Comparison of ENCODE assay signal across 8 cellular contexts in genomic region chr2:196239622-196240587, GRCh38.
DNase-seq lines count a peak whose midpoint lies in the region; ATAC-seq and TF ChIP-seq lines count a peak whose summit lies in the region.

No MANE protein-coding gene starts in this region.

- no peaks in the 10 kb centered on the region for H3K79me2 ChIP-seq in PC-3 (ENCODE audit: low read length)
- no peaks in the 10 kb centered on the region for H3K79me2 ChIP-seq in smooth muscle cell (ENCODE audit: low read depth)

- 0 out of 2 replicates have a peak overlapping the region, but pooled peaks have one; percentile 17 for H2AFZ ChIP-seq in PC-3 (ENCODE audit: low read length)
- H2AFZ ChIP-seq in smooth muscle cell (ENCODE audit: low read depth): peak overlapping the region; percentile 48

- H3F3A ChIP-seq in PC-3 (ENCODE audit: low read length, unreplicated experiment) (no peaks in the 10 kb centered on the region), smooth muscle cell (ENCODE audit: low read depth) (peaks cover 14% of the 10 kb centered on the region)

- no peaks in the 10 kb centered on the region for H3K36me3 Mint-ChIP-seq in activated T-cell treated with anti-CD3 and anti-CD28 coated beads, Interleukin-2, amount 50 U/mL, for 4 hours (ENCODE audit: insufficient read depth)

- H3K9me3 Mint-ChIP-seq in activated T-cell treated with anti-CD3 and anti-CD28 coated beads, Interleukin-2, amount 50 U/mL, for 4 hours: no peaks in the 10 kb centered on the region

- ATAC-seq in GM18520 (IDR thresholded peaks at IDR 0.05; ENCODE audit: unreplicated experiment) (peak; percentile 51), HG02943 (IDR thresholded peaks at IDR 0.05; ENCODE audit: low read depth, unreplicated experiment) (peak; percentile 78), PC-3 (peak; percentile 97)
- ATAC-seq in activated T-cell treated with anti-CD3 and anti-CD28 coated beads, Interleukin-2, amount 50 U/mL, for 4 hours: peak; percentile 47 to 49

- CTCF ChIA-PET in PC-3 (lab: Charles Lee): no interaction called here

- 0 out of 2 replicates have a peak, but pooled peaks have one; percentile 33 for TF ChIP-seq CTCF in PC-3 (conservative IDR thresholded peaks at IDR 0.05; ENCODE audit: low read depth, low read length)
- no peak for TF ChIP-seq CTCF in smooth muscle cell (IDR thresholded peaks at IDR 0.05; ENCODE audit: borderline replicate concordance, insufficient read depth, poor library complexity, severe bottlenecking)

- BruUV-seq in PC-3 (replicated peaks; lab: Mats Ljungman, UMichigan): TSS peak; percentile 71

- POLR2A ChIA-PET in PC-3 (lab: Charles Lee; ENCODE audit: unreplicated experiment): interaction anchor here (0.7 kb wide), 1 partner anchor 54 kb away, joined by 5 read pairs; no protein-coding TSS in a partner anchor

- in situ Hi-C loops in ACHN (cut with HindIII; ENCODE audit: low pct_ligation_motif_present, low pct_unique_long_range_greater_than_20kb, low sequenced_read_pairs): no loop called here

- H3K27ac ChIP-seq in PC-3 (ENCODE audit: low read length) (peak overlapping the region; percentile 94), smooth muscle cell (ENCODE audit: low read depth) (peak overlapping the region; percentile 99)

- 40% methylated on average over 10 of the region's 10 CpGs for WGBS in smooth muscle cell (ENCODE audit: low lambda C conversion rate)

- DNase-seq in PC-3: peak; percentile 97
- DNase-seq in activated T-cell treated with anti-CD3 and anti-CD28 coated beads, Interleukin-2, amount 50 U/mL, for 4 hours: peak; percentile 72
- DNase-seq in globus pallidus (ENCODE audit: low spot score): peak; percentile 41
- DNase-seq in smooth muscle cell (lab: John Stamatoyannopoulos, UW; ENCODE audit: unreplicated experiment): no peak
- no peak for DNase-seq in ACHN
- DNase-seq in 8988T: no peak

- peak overlapping the region; percentile 25; the same call in 1 of the 2 replicates for H3K4me3 ChIP-seq in PC-3 (ENCODE audit: low read length)
- no peak overlapping the region for H3K4me3 ChIP-seq in smooth muscle cell

- peak overlapping the region; percentile 25 for H3K4me3 Mint-ChIP-seq in activated T-cell treated with anti-CD3 and anti-CD28 coated beads, Interleukin-2, amount 50 U/mL, for 4 hours

- H3K9me3 ChIP-seq in PC-3 (ENCODE audit: low read length): no peaks in the 10 kb centered on the region
- no peaks in the 10 kb centered on the region for H3K9me3 ChIP-seq in smooth muscle cell (replicated peaks; ENCODE audit: low read depth)

- H3K9me2 ChIP-seq in PC-3 (replicated peaks; ENCODE audit: low read length): no peaks in the 10 kb centered on the region

- no peaks in the 10 kb centered on the region for H3K27me3 ChIP-seq in PC-3 (ENCODE audit: low read length)
- no peaks in the 10 kb centered on the region for H3K27me3 ChIP-seq in smooth muscle cell (ENCODE audit: low read depth)

- H3K4me2 ChIP-seq in PC-3 (ENCODE audit: low read length): peak overlapping the region; percentile 76
- peak overlapping the region; percentile 63 for H3K4me2 ChIP-seq in smooth muscle cell

- H3K36me3 ChIP-seq in PC-3 (ENCODE audit: low read depth, low read length) (no peaks in the 10 kb centered on the region), smooth muscle cell (ENCODE audit: low read depth) (no peaks in the 10 kb centered on the region)

- H3K27me3 Mint-ChIP-seq in activated T-cell treated with anti-CD3 and anti-CD28 coated beads, Interleukin-2, amount 50 U/mL, for 4 hours (ENCODE audit: low read depth): no peaks in the 10 kb centered on the region

- peaks cover 86% of the 10 kb centered on the region for H3K4me1 Mint-ChIP-seq in activated T-cell treated with anti-CD3 and anti-CD28 coated beads, Interleukin-2, amount 50 U/mL, for 4 hours (ENCODE audit: low read depth)

- intact Hi-C loops in PC-3 (cut with micrococcal nuclease): loop anchor here (1.0 kb wide), 4 partner anchors 36 to 161 kb away; no protein-coding TSS in a partner anchor

- H3K9ac ChIP-seq in PC-3 (ENCODE audit: low read length): peak overlapping the region; percentile 72
- peak overlapping the region; percentile 91 for H3K9ac ChIP-seq in smooth muscle cell (ENCODE audit: low read depth)

- H3K4me1 ChIP-seq in PC-3 (ENCODE audit: insufficient read depth, low read length) (peaks cover 25% of the 10 kb centered on the region), smooth muscle cell (ENCODE audit: low read depth) (peaks cover 10% of the 10 kb centered on the region)

- H4K20me1 ChIP-seq in PC-3 (ENCODE audit: low read length) (no peaks in the 10 kb centered on the region), smooth muscle cell (ENCODE audit: low read depth) (no peaks in the 10 kb centered on the region)

Comparison
In these comparisons a context has a peak if more than half of its experiments do, and no peak if none do; other contexts are left out.
1. DNase-seq: peak in PC-3 (single experiment), activated T-cell treated with anti-CD3 and anti-CD28 coated beads, Interleukin-2, amount 50 U/mL, for 4 hours (single experiment) and globus pallidus (single experiment); none in smooth muscle cell (single experiment), ACHN (single experiment) and 8988T (single experiment).
2. Peak in every context shown above with its lines, with median percentiles within 50 percentile points of each other: ATAC-seq.